In genomic region chr9:116952434-116952805, GRCh38 we compare ENCODE assay signal across 1 cellular context.
TF ChIP-seq lines count a peak whose summit lies in the region.

No MANE protein-coding gene starts in this region.

TF ChIP-seq in GM12878, 131 proteins besides CTCF, POLR2A, EP300 and RAD21 (continued from another document):
- TF ChIP-seq ZBTB40 (IDR thresholded peaks at IDR 0.05; ENCODE audit: borderline replicate concordance) (no peak), ZBTB33 (IDR thresholded peaks at IDR 0.05) (no peak), BCL11A (IDR thresholded peaks at IDR 0.05; ENCODE audit: low read depth, low read length) (peak; percentile 75), NBN (IDR thresholded peaks at IDR 0.05) (no peak), ZNF217 (IDR thresholded peaks at IDR 0.05) (no peak), IRF4 (IDR thresholded peaks at IDR 0.05; ENCODE audit: low read depth, low read length) (peak; percentile 60; the same call in 1 of the 2 replicates), BCL3 (IDR thresholded peaks at IDR 0.05; ENCODE audit: borderline replicate concordance, insufficient read depth, low read depth, low read length, poor library complexity, severe bottlenecking) (no peak), RB1 (IDR thresholded peaks at IDR 0.05; ENCODE audit: borderline replicate concordance) (no peak), CREM (IDR thresholded peaks at IDR 0.05; ENCODE audit: low read depth) (peak; percentile 82), BMI1 (IDR thresholded peaks at IDR 0.05; ENCODE audit: borderline replicate concordance) (peak; percentile 19; the same call in 1 of the 2 replicates), BACH1 (IDR thresholded peaks at IDR 0.05; ENCODE audit: borderline replicate concordance) (no peak), PKNOX1 (IDR thresholded peaks at IDR 0.05) (peak; percentile 79), GATAD2B (conservative IDR thresholded peaks at IDR 0.05; ENCODE audit: low read depth) (peak; percentile 25; the same call in 1 of the 2 replicates), PRDM15 (CRISPR knock-in tag; IDR thresholded peaks at IDR 0.05) (no peak), PBX3 (IDR thresholded peaks at IDR 0.05; ENCODE audit: insufficient replicate concordance, low read depth, low read length) (peak; percentile 81), HDGF (IDR thresholded peaks at IDR 0.05) (no peak), BHLHE40 (IDR thresholded peaks at IDR 0.05; ENCODE audit: borderline replicate concordance in 1 of 2, low read depth in 2 of 2, low read length in 1 of 2) (peak in 1 of 2 experiments; percentile 19; a peak in 1 of 4 replicates), USF1 (IDR thresholded peaks at IDR 0.05; ENCODE audit: borderline replicate concordance, extremely low read length, insufficient read depth, low read depth, low read length) (no peak), JUNB (IDR thresholded peaks at IDR 0.05) (peak; percentile 86), KAT2A (conservative IDR thresholded peaks at IDR 0.05; ENCODE audit: control insufficient read depth, low read depth, low read length) (no peak), RUNX3 (IDR thresholded peaks at IDR 0.05; ENCODE audit: low read length) (peak; percentile 86), TCF12 (IDR thresholded peaks at IDR 0.05; ENCODE audit: low read depth, low read length) (peak; percentile 55; the same call in 1 of the 2 replicates), JUND (IDR thresholded peaks at IDR 0.05; ENCODE audit: low read depth, low read length) (0 out of 2 replicates have a peak, but pooled peaks have one; percentile 24), KLF5 (IDR thresholded peaks at IDR 0.05; ENCODE audit: partially characterized antibody) (no peak), PAX5 (IDR thresholded peaks at IDR 0.05; ENCODE audit: borderline replicate concordance, low read depth, low read length) (peak; percentile 76), SREBF2 (IDR thresholded peaks at IDR 0.05; ENCODE audit: low read length) (no peak), TARDBP (IDR thresholded peaks at IDR 0.05; ENCODE audit: borderline replicate concordance) (0 out of 2 replicates have a peak, but pooled peaks have one; percentile 25), MTA2 (IDR thresholded peaks at IDR 0.05; ENCODE audit: low read depth) (no peak), CREB1 (IDR thresholded peaks at IDR 0.05; ENCODE audit: low read depth) (peak; percentile 44; the same call in 1 of the 2 replicates), EED (IDR thresholded peaks at IDR 0.05; ENCODE audit: low read depth) (peak; percentile 63; the same call in 1 of the 2 replicates)
